ENCODE assay signal across 9 cellular contexts in the genomic region with DNA sequence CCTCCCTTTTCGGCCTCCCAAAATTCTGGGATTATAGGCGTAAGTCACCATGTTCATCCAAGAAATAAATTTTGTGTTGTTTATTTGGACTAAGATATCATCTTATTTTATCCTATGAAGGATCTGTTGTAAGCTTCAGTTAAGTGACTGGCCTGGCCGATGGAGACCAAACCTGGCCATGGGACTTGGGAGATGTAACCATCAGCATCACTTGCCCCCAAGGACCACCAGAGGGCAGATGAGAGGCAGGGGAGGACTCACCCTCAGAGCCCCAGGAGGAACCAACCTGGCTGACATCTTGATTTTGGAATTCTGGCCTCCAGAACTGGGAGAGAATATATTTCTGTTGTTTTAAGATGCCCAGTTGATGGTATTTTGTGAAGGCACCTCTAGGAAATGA.
DNase-seq lines count a peak whose midpoint lies in the region; ATAC-seq and TF ChIP-seq lines count a peak whose summit lies in the region.
"Had no signal": no experiment of that assay in that cellular context is flagged by ENCODE, and none has a peak within 500 bp of the region (broad histone marks: within the 10 kb centered on the region; RNA-seq: fewer than 3 reads in every experiment).

No MANE protein-coding gene starts in this region.

- no peak for ATAC-seq in GM21825 (IDR thresholded peaks at IDR 0.05; ENCODE audit: unreplicated experiment)

- H3K27me3 Mint-ChIP-seq in mesothelial cell of epicardium (ENCODE audit: low read depth) = peaks cover 31% of the 10 kb centered on the region

- no peaks in the 10 kb centered on the region for H3K4me1 Mint-ChIP-seq in mesothelial cell of epicardium

- no peak overlapping the region for H3K27ac Mint-ChIP-seq in mesothelial cell of epicardium
- H3K27ac Mint-ChIP-seq: activated T-helper 1 cell treated with anti-CD3 and anti-CD28 coated beads, Interleukin-12 subunit alpha, Interleukin-12 subunit beta, Interleukin-2, Interleukin-4 antibody, amounts not matched to agents 30 ng/mL and 10 ng/mL and 1 ng/mL, durations not matched to agents 14 hours and 24 hours and 36 hours had no signal

- POLR2A ChIA-PET in HEK293T (lab: Yijun Ruan, JAX) = no interaction called here

- H3K9me3 Mint-ChIP-seq in mesothelial cell of epicardium = peaks cover 11% of the 10 kb centered on the region
- H3K9me3 Mint-ChIP-seq: activated T-helper 1 cell treated with anti-CD3 and anti-CD28 coated beads, Interleukin-12 subunit alpha, Interleukin-12 subunit beta, Interleukin-2, Interleukin-4 antibody, amounts not matched to agents 30 ng/mL and 10 ng/mL and 1 ng/mL, durations not matched to agents 14 hours and 24 hours and 36 hours had no signal

- CTCF ChIA-PET in HEK293T (lab: Yijun Ruan, JAX) = no interaction called here

- DNase-seq in NCI-H2171 treated with DMSO at 0.1 percent for 48 hours (lab: John Stamatoyannopoulos, UW) = peak; percentile 43
- no peak for DNase-seq in NCI-H2171 (lab: John Stamatoyannopoulos, UW)
- peak; percentile 50 for DNase-seq in HEK293T (ENCODE audit: extremely low spot score)
- peak; percentile 25 for DNase-seq in UCSD-AML1 (lab: John Stamatoyannopoulos, UW; ENCODE audit: unreplicated experiment)
- DNase-seq in mesothelial cell of epicardium (ENCODE audit: low spot score in 2 of 2, unreplicated experiment in 2 of 2) = no peak
- DNase-seq in cerebellar nuclear complex (lab: John Stamatoyannopoulos, UW) = no peak
- DNase-seq in GM20000 (ENCODE audit: low spot score) = no peak

- no peak overlapping the region for H3K4me3 Mint-ChIP-seq in mesothelial cell of epicardium
- H3K4me3 Mint-ChIP-seq: activated T-helper 1 cell treated with anti-CD3 and anti-CD28 coated beads, Interleukin-12 subunit alpha, Interleukin-12 subunit beta, Interleukin-2, Interleukin-4 antibody, amounts not matched to agents 30 ng/mL and 10 ng/mL and 1 ng/mL, durations not matched to agents 14 hours and 24 hours and 36 hours had no signal

- no peaks in the 10 kb centered on the region for H3K36me3 Mint-ChIP-seq in mesothelial cell of epicardium

- TF ChIP-seq CTCF in mesothelial cell of epicardium (IDR thresholded peaks at IDR 0.05; ENCODE audit: unreplicated experiment) (peak; percentile 19), GM20000 (IDR thresholded peaks at IDR 0.05; ENCODE audit: extremely low read depth, missing control alignments) (no peak)

TF ChIP-seq in HEK293T, 16 proteins besides CTCF, POLR2A, EP300 and RAD21:
- TF ChIP-seq FOXM1 (IDR thresholded peaks at IDR 0.05; ENCODE audit: borderline replicate concordance) = no peak
- TF ChIP-seq CTBP1 (IDR thresholded peaks at IDR 0.05; ENCODE audit: borderline replicate concordance) = no peak
- no peak for TF ChIP-seq HDGF (IDR thresholded peaks at IDR 0.05; ENCODE audit: borderline replicate concordance)
- no peak for TF ChIP-seq FOXA1 (IDR thresholded peaks at IDR 0.05)
- no peak for TF ChIP-seq BHLHE40 (IDR thresholded peaks at IDR 0.05; ENCODE audit: borderline replicate concordance)

Comparison
In these comparisons a context has a peak if more than half of its experiments do, and no peak if none do; other contexts are left out.
1. DNase-seq: peak in NCI-H2171 treated with DMSO at 0.1 percent for 48 hours (single experiment), HEK293T (single experiment) and UCSD-AML1 (single experiment); none in NCI-H2171 (single experiment), mesothelial cell of epicardium (0 of 2), cerebellar nuclear complex (0 of 2) and GM20000 (single experiment).